31 cellular contexts compared by ENCODE assay signal in genomic region chr17:19006698-19007097, GRCh38. TPM values are rescaled to one million over a fixed set of nuclear protein-coding genes. Genes with fewer than 3 reads are reported as not detected.
"Had no signal": no experiment of that assay in that cellular context is flagged by ENCODE, and none has a peak within 500 bp of the region (broad histone marks: within the 10 kb centered on the region; RNA-seq: fewer than 3 reads in every experiment).

No MANE protein-coding gene starts in this region.

- H3K27me3 ChIP-seq: ascending aorta, esophagus muscularis mucosa, hepatocyte, pancreas, right atrium auricular region, thyroid gland had no signal

- H3K36me3 ChIP-seq: ascending aorta, esophagus muscularis mucosa, left lung, pancreas, right atrium auricular region, thyroid gland had no signal

- H3K4me2 ChIP-seq: hepatocyte had no signal

- H3K4me3 Mint-ChIP-seq: activated CD4-positive, alpha-beta memory T cell treated with anti-CD3 and anti-CD28 coated beads, Interleukin-2, amount 10 ng/mL, durations not matched to agents 7 days and 5 days; activated CD4-positive, alpha-beta T cell treated with anti-CD3 and anti-CD28 coated beads, Interleukin-2, amount 10 ng/mL, durations not matched to agents 24 days and 14 days; activated T-helper 1 cell treated with anti-CD3 and anti-CD28 coated beads, Interleukin-12 subunit alpha, Interleukin-12 subunit beta, Interleukin-2, Interleukin-4 antibody, amounts not matched to agents 30 ng/mL and 10 ng/mL and 1 ng/mL, durations not matched to agents 14 hours and 24 hours and 36 hours; stimulated activated naive CD8-positive, alpha-beta T cell treated with anti-CD3 and anti-CD28 coated beads, Interleukin-15, Interleukin-2, amounts not matched to agents 100 ng/mL and 50 ng/mL, for 24 hours had no signal

- H3K9me3 ChIP-seq: ascending aorta, esophagus muscularis mucosa, left lung, pancreas, psoas muscle, right atrium auricular region, thyroid gland had no signal

- H3K4me1 ChIP-seq: psoas muscle had no signal

- H3K9me3 Mint-ChIP-seq: activated CD4-positive, alpha-beta memory T cell treated with anti-CD3 and anti-CD28 coated beads, Interleukin-2, amount 10 ng/mL, durations not matched to agents 7 days and 5 days; activated CD4-positive, alpha-beta T cell treated with anti-CD3 and anti-CD28 coated beads, Interleukin-2, amount 10 ng/mL, durations not matched to agents 24 days and 14 days; activated T-helper 1 cell treated with anti-CD3 and anti-CD28 coated beads, Interleukin-12 subunit alpha, Interleukin-12 subunit beta, Interleukin-2, Interleukin-4 antibody, amounts not matched to agents 30 ng/mL and 10 ng/mL and 1 ng/mL, durations not matched to agents 14 hours and 24 hours and 36 hours; naive B cell; stimulated activated naive CD8-positive, alpha-beta T cell treated with anti-CD3 and anti-CD28 coated beads, Interleukin-15, Interleukin-2, amounts not matched to agents 100 ng/mL and 50 ng/mL, for 24 hours had no signal

- FAIRE-seq: colon, frontal cortex, pancreas had no signal

- H3K4me3 ChIP-seq: ascending aorta, esophagus muscularis mucosa, hepatocyte, left lung, lung, pancreas, psoas muscle, right atrium auricular region, thyroid gland had no signal

- H3K27ac Mint-ChIP-seq: activated CD4-positive, alpha-beta memory T cell treated with anti-CD3 and anti-CD28 coated beads, Interleukin-2, amount 10 ng/mL, durations not matched to agents 7 days and 5 days; activated CD4-positive, alpha-beta T cell treated with anti-CD3 and anti-CD28 coated beads, Interleukin-2, amount 10 ng/mL, durations not matched to agents 24 days and 14 days; activated T-helper 1 cell treated with anti-CD3 and anti-CD28 coated beads, Interleukin-12 subunit alpha, Interleukin-12 subunit beta, Interleukin-2, Interleukin-4 antibody, amounts not matched to agents 30 ng/mL and 10 ng/mL and 1 ng/mL, durations not matched to agents 14 hours and 24 hours and 36 hours; stimulated activated naive CD8-positive, alpha-beta T cell treated with anti-CD3 and anti-CD28 coated beads, Interleukin-15, Interleukin-2, amounts not matched to agents 100 ng/mL and 50 ng/mL, for 24 hours had no signal

- DNase-seq: activated CD4-positive, alpha-beta memory T cell treated with anti-CD3 and anti-CD28 coated beads, Interleukin-2, amount 10 ng/mL, durations not matched to agents 7 days and 5 days; activated CD4-positive, alpha-beta T cell treated with anti-CD3 and anti-CD28 coated beads, Interleukin-2, amount 10 ng/mL, durations not matched to agents 24 days and 14 days; activated gamma-delta T cell; activated naive CD4-positive, alpha-beta T cell treated with anti-CD3 and anti-CD28 coated beads, Interleukin-2, amount 50 U/mL, for 16 hours; central memory CD4-positive, alpha-beta T cell; effector memory CD4-positive, alpha-beta T cell; glutamatergic neuron; kidney glomerular epithelial cell; left lung; naive B cell; pancreas; psoas muscle; stimulated activated CD4-positive, alpha-beta T cell treated with anti-CD3 and anti-CD28 coated beads, Interleukin-4, amount 100 ng/mL, for 24 hours; substantia nigra; T1000; thyroid gland had no signal

- ATAC-seq: activated CD4-positive, CD25-positive, alpha-beta regulatory T cell treated with anti-CD3 and anti-CD28 coated beads, Interleukin-2, amount 50 U/mL, for 24 hours; left lung; pancreas; psoas muscle had no signal

- H3K36me3 Mint-ChIP-seq: naive B cell had no signal

- H3K27ac ChIP-seq: ascending aorta, esophagus muscularis mucosa, hepatocyte, left lung, pancreas, psoas muscle, right atrium auricular region, thyroid gland had no signal

- H3K27me3 Mint-ChIP-seq: stimulated activated naive CD8-positive, alpha-beta T cell treated with anti-CD3 and anti-CD28 coated beads, Interleukin-15, Interleukin-2, amounts not matched to agents 100 ng/mL and 50 ng/mL, for 24 hours had no signal

RNA-seq across cellular contexts. Expression of gene GRAP, which starts 40.1 kb away (rescaled TPM):
- total RNA-seq: hepatocyte had no signal

RNA-seq across cellular contexts. Expression of gene SLC5A10, which starts 54.7 kb away (rescaled TPM):
- total RNA-seq: activated CD4-positive, alpha-beta memory T cell treated with anti-CD3 and anti-CD28 coated beads, Interleukin-2, amount 10 ng/mL, durations not matched to agents 7 days and 5 days; activated CD4-positive, alpha-beta T cell treated with anti-CD3 and anti-CD28 coated beads, Interleukin-2, amount 10 ng/mL, durations not matched to agents 24 days and 14 days; activated T-helper 1 cell treated with anti-CD3 and anti-CD28 coated beads, Interleukin-12 subunit alpha, Interleukin-12 subunit beta, Interleukin-2, Interleukin-4 antibody, amounts not matched to agents 30 ng/mL and 10 ng/mL and 1 ng/mL, durations not matched to agents 14 hours and 24 hours and 36 hours; ascending aorta; dermis microvascular lymphatic vessel endothelial cell; esophagus muscularis mucosa; frontal cortex; hepatocyte; left lung; mesenteric fat pad; mucosa of gallbladder; pancreas; psoas muscle; T-helper 1 cell treated with Interleukin-12 subunit alpha and Interleukin-12 subunit beta and Interleukin-4 antibody, amounts not matched to agents 30 ng/mL and 1 ng/mL, for 36 hours; thyroid gland; urinary bladder had no signal
